Comparison of ENCODE assay signal across 8 cellular contexts in genomic region chr6:149965191-149966020, GRCh38. TPM values are rescaled to one million over a fixed set of nuclear protein-coding genes. Genes with fewer than 3 reads are reported as not detected.
DNase-seq lines count a peak whose midpoint lies in the region; ATAC-seq, FAIRE-seq and TF ChIP-seq lines count a peak whose summit lies in the region.

No MANE protein-coding gene starts in this region.

- peaks cover 26% of the 10 kb centered on the region for H3K4me1 Mint-ChIP-seq in activated CD4-positive, alpha-beta memory T cell treated with anti-CD3 and anti-CD28 coated beads, Interleukin-2, amount 10 ng/mL, durations not matched to agents 7 days and 5 days

- H3K27me3 ChIP-seq in skeletal muscle satellite cell (ENCODE audit: control insufficient read depth, insufficient read depth, low read length), result peaks cover 26% of the 10 kb centered on the region

- no peak for TF ChIP-seq CTCF in GM13976 (IDR thresholded peaks at IDR 0.05; ENCODE audit: borderline replicate concordance, control extremely low read depth, extremely low read depth, insufficient read depth, missing control alignments)
- no peak for TF ChIP-seq CTCF in foreskin fibroblast (IDR thresholded peaks at IDR 0.05; ENCODE audit: low read depth, low read length)

- peak overlapping the region; percentile 50 for H3K27ac Mint-ChIP-seq in activated CD4-positive, alpha-beta memory T cell treated with anti-CD3 and anti-CD28 coated beads, Interleukin-2, amount 10 ng/mL, durations not matched to agents 7 days and 5 days

- DNase-seq in GM13976 (ENCODE audit: low spot score) (peak; percentile 47), foreskin fibroblast (peak; percentile 20 to 49), RCC 7860 (ENCODE audit: low spot score) (no peak), GM19239 (ENCODE audit: insufficient read length, low spot score) (no peak)
- no peak for DNase-seq in activated CD4-positive, alpha-beta memory T cell treated with anti-CD3 and anti-CD28 coated beads, Interleukin-2, amount 10 ng/mL, durations not matched to agents 7 days and 5 days

- H3K4me2 ChIP-seq in skeletal muscle satellite cell (ENCODE audit: low read length), result peak overlapping the region; percentile 99

- H3K4me3 ChIP-seq in foreskin fibroblast (ENCODE audit: low read depth in 1 of 2, low read length in 2 of 2), result peak overlapping the region; percentile 45 to 46
- peak overlapping the region; percentile 85 for H3K4me3 ChIP-seq in skeletal muscle satellite cell (ENCODE audit: low read length)

- H3K36me3 Mint-ChIP-seq in activated CD4-positive, alpha-beta memory T cell treated with anti-CD3 and anti-CD28 coated beads, Interleukin-2, amount 10 ng/mL, durations not matched to agents 7 days and 5 days (ENCODE audit: low read depth), result peaks cover 7% of the 10 kb centered on the region

- H3K9ac ChIP-seq in skeletal muscle satellite cell (ENCODE audit: low read depth, low read length), result peak overlapping the region; percentile 87

- peak overlapping the region; percentile 81 for H3K4me3 Mint-ChIP-seq in activated CD4-positive, alpha-beta memory T cell treated with anti-CD3 and anti-CD28 coated beads, Interleukin-2, amount 10 ng/mL, durations not matched to agents 7 days and 5 days

- in situ Hi-C loops in GM13976 (cut with MboI; ENCODE audit: low sequenced_read_pairs, unreplicated experiment), result no loop called here

- H3K9me3 ChIP-seq in skeletal muscle satellite cell (replicated peaks; ENCODE audit: low read length), result no peaks in the 10 kb centered on the region

- H3K9me3 Mint-ChIP-seq in activated CD4-positive, alpha-beta memory T cell treated with anti-CD3 and anti-CD28 coated beads, Interleukin-2, amount 10 ng/mL, durations not matched to agents 7 days and 5 days, result no peaks in the 10 kb centered on the region

- ATAC-seq in HG03025 (IDR thresholded peaks at IDR 0.05; ENCODE audit: low FRiP score, unreplicated experiment) (no peak), HG03108 (IDR thresholded peaks at IDR 0.05; ENCODE audit: unreplicated experiment) (no peak)

- peaks cover 25% of the 10 kb centered on the region for H3K4me1 ChIP-seq in skeletal muscle satellite cell (ENCODE audit: control insufficient read depth, insufficient read depth, low read length)

- H3K36me3 ChIP-seq in skeletal muscle satellite cell (ENCODE audit: insufficient read depth, low read length), result no peaks in the 10 kb centered on the region

- CTCF ChIA-PET in activated CD4-positive, alpha-beta memory T cell treated with anti-CD3 and anti-CD28 coated beads, Interleukin-2, amount 10 ng/mL, durations not matched to agents 7 days and 5 days (lab: Charles Lee), result no interaction called here

- FAIRE-seq in RCC 7860 (lab: Jason Lieb, UNC) (no peak), GM19239 (lab: Jason Lieb, UNC) (no peak)

- H3K27me3 Mint-ChIP-seq in activated CD4-positive, alpha-beta memory T cell treated with anti-CD3 and anti-CD28 coated beads, Interleukin-2, amount 10 ng/mL, durations not matched to agents 7 days and 5 days, result peaks cover 81% of the 10 kb centered on the region

- POLR2A ChIA-PET in activated CD4-positive, alpha-beta memory T cell treated with anti-CD3 and anti-CD28 coated beads, Interleukin-2, amount 10 ng/mL, durations not matched to agents 7 days and 5 days (lab: Charles Lee), result no interaction called here

RNA-seq across cellular contexts. Expression of gene ULBP1, which starts 1.7 kb away (rescaled TPM):
- 1 to 10 TPM; 2.1 to 2.3 TPM for total RNA-seq in activated CD4-positive, alpha-beta memory T cell treated with anti-CD3 and anti-CD28 coated beads, Interleukin-2, amount 10 ng/mL, durations not matched to agents 7 days and 5 days
- total RNA-seq in skeletal muscle satellite cell (2012; rRNA removed), result 0.66 and 1.3 TPM in 2 replicates

RNA-seq across cellular contexts. Expression of gene ULBP2, which starts 23.6 kb away (rescaled TPM):
- total RNA-seq in activated CD4-positive, alpha-beta memory T cell treated with anti-CD3 and anti-CD28 coated beads, Interleukin-2, amount 10 ng/mL, durations not matched to agents 7 days and 5 days, result 1 to 10 TPM; 1.5 to 1.8 TPM
- total RNA-seq in skeletal muscle satellite cell (2012; rRNA removed), result 2.0 and 6.3 TPM in 2 replicates

RNA-seq across cellular contexts. Expression of gene RAET1G, which starts 42.5 kb away (rescaled TPM):
- total RNA-seq in activated CD4-positive, alpha-beta memory T cell treated with anti-CD3 and anti-CD28 coated beads, Interleukin-2, amount 10 ng/mL, durations not matched to agents 7 days and 5 days, result not detected
- 0.22 and 1.0 TPM in 2 replicates for total RNA-seq in skeletal muscle satellite cell (2012; rRNA removed)

RNA-seq across cellular contexts. Expression of gene RAET1L, which starts 59.9 kb away (rescaled TPM):
- total RNA-seq in activated CD4-positive, alpha-beta memory T cell treated with anti-CD3 and anti-CD28 coated beads, Interleukin-2, amount 10 ng/mL, durations not matched to agents 7 days and 5 days, result not detected
- total RNA-seq in skeletal muscle satellite cell (2012; rRNA removed), result not detected in 2 replicates

Comparison
In these comparisons a context has a peak if more than half of its experiments do, and no peak if none do; other contexts are left out.
1. DNase-seq: peak in GM13976 (single experiment) and foreskin fibroblast (2 of 2); none in activated CD4-positive, alpha-beta memory T cell treated with anti-CD3 and anti-CD28 coated beads, Interleukin-2, amount 10 ng/mL, durations not matched to agents 7 days and 5 days (single experiment), RCC 7860 (single experiment) and GM19239 (single experiment).